Comparison of ENCODE assay signal across 2 cellular contexts in the genomic region with DNA sequence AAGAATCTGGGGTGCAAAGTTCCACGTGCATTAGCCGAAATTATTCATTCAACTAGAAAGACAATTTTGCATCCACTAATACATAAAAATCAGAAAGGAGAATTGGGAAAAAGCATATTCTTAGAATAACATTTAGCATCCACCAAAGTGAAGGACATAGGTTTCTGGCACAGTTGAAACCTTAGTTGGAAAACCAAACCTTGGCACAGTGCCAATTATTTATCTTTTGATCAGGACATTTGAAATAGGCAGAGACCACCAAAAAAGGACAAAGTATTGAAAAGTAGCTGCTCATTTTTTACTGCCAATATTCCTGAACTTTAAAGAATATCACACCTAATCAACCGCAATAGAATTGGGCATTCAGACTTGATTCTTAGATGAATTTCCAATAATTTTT.
TF ChIP-seq lines count a peak whose summit lies in the region.

No MANE protein-coding gene starts in this region.

TF ChIP-seq in SK-N-SH treated with all-trans-retinoic acid at 6 μM for 48 hours, 23 proteins besides CTCF, POLR2A, EP300 and RAD21:
- no peak for TF ChIP-seq PATZ1 (CRISPR knock-in tag; IDR thresholded peaks at IDR 0.05; ENCODE audit: borderline replicate concordance)
- TF ChIP-seq ESRRG (CRISPR knock-in tag; IDR thresholded peaks at IDR 0.05) = no peak
- no peak for TF ChIP-seq TOX (CRISPR knock-in tag; IDR thresholded peaks at IDR 0.05; ENCODE audit: borderline replicate concordance)
- TF ChIP-seq TCF4 (CRISPR knock-in tag; IDR thresholded peaks at IDR 0.05; ENCODE audit: borderline replicate concordance) = no peak

TF ChIP-seq in HEK293, 187 proteins besides CTCF, POLR2A, EP300 and RAD21 (continued from another document and continues in another):
- TF ChIP-seq KLF16 (tag by site-specific recombination; IDR thresholded peaks at IDR 0.05) (no peak), ZBTB6 (tag by site-specific recombination; IDR thresholded peaks at IDR 0.05) (no peak), ZBTB7A (tag by site-specific recombination; IDR thresholded peaks at IDR 0.05; ENCODE audit: low read depth) (no peak), ZNF560 (tag by site-specific recombination; IDR thresholded peaks at IDR 0.05; ENCODE audit: borderline replicate concordance) (no peak), ZNF843 (tag by site-specific recombination; IDR thresholded peaks at IDR 0.05) (no peak), ZNF747 (tag by site-specific recombination; IDR thresholded peaks at IDR 0.05) (no peak), ZNF2 (tag by site-specific recombination; IDR thresholded peaks at IDR 0.05) (no peak), OVOL3 (tag by site-specific recombination; IDR thresholded peaks at IDR 0.05) (no peak), ZNF114 (tag by site-specific recombination; IDR thresholded peaks at IDR 0.05) (no peak), ZNF133 (tag by site-specific recombination; IDR thresholded peaks at IDR 0.05) (no peak), KLF10 (tag by site-specific recombination; IDR thresholded peaks at IDR 0.05) (0 out of 2 replicates have a peak, but pooled peaks have one; percentile 45), ZSCAN16 (tag by site-specific recombination; IDR thresholded peaks at IDR 0.05) (no peak), GLI2 (tag by site-specific recombination; IDR thresholded peaks at IDR 0.05; ENCODE audit: borderline replicate concordance, low read depth) (no peak), SCRT2 (tag by site-specific recombination; IDR thresholded peaks at IDR 0.05) (no peak), ZNF426 (tag by site-specific recombination; IDR thresholded peaks at IDR 0.05) (no peak), ZNF558 (tag by site-specific recombination; IDR thresholded peaks at IDR 0.05) (no peak), ZNF202 (tag by site-specific recombination; IDR thresholded peaks at IDR 0.05; ENCODE audit: borderline replicate concordance) (no peak), HIC1 (tag by site-specific recombination; IDR thresholded peaks at IDR 0.05) (no peak), ZNF521 (tag by site-specific recombination; IDR thresholded peaks at IDR 0.05) (no peak), ZNF658 (tag by site-specific recombination; IDR thresholded peaks at IDR 0.05) (no peak), ZNF488 (tag by site-specific recombination; IDR thresholded peaks at IDR 0.05) (no peak), ZNF221 (tag by site-specific recombination; IDR thresholded peaks at IDR 0.05; ENCODE audit: borderline replicate concordance) (no peak), KLF8 (tag by site-specific recombination; IDR thresholded peaks at IDR 0.05) (no peak), ZNF19 (tag by site-specific recombination; IDR thresholded peaks at IDR 0.05; ENCODE audit: low read depth) (no peak), ZNF335 (tag by site-specific recombination; conservative IDR thresholded peaks at IDR 0.05) (no peak), ZNF561 (tag by site-specific recombination; IDR thresholded peaks at IDR 0.05; ENCODE audit: borderline replicate concordance) (0 out of 2 replicates have a peak, but pooled peaks have one; percentile 35), ZNF596 (tag by site-specific recombination; IDR thresholded peaks at IDR 0.05) (no peak), HOXA7 (CRISPR knock-in tag; IDR thresholded peaks at IDR 0.05; ENCODE audit: borderline replicate concordance) (no peak), GLIS2 (tag by site-specific recombination; IDR thresholded peaks at IDR 0.05) (no peak), OSR2 (tag by site-specific recombination; IDR thresholded peaks at IDR 0.05) (no peak), ZFP3 (tag by site-specific recombination; IDR thresholded peaks at IDR 0.05; ENCODE audit: low read depth) (no peak), ZNF830 (tag by site-specific recombination; IDR thresholded peaks at IDR 0.05; ENCODE audit: low read depth) (peak; percentile 65), ZNF18 (tag by site-specific recombination; IDR thresholded peaks at IDR 0.05) (no peak), SETDB1 (IDR thresholded peaks at IDR 0.05; ENCODE audit: insufficient read length, low read length) (no peak), ZNF37A (tag by site-specific recombination; IDR thresholded peaks at IDR 0.05) (0 out of 2 replicates have a peak, but pooled peaks have one; percentile 41), ZNF530 (tag by site-specific recombination; IDR thresholded peaks at IDR 0.05; ENCODE audit: low read depth) (no peak), IKZF3 (tag by site-specific recombination; IDR thresholded peaks at IDR 0.05) (no peak), ZNF214 (tag by site-specific recombination; IDR thresholded peaks at IDR 0.05; ENCODE audit: borderline replicate concordance) (no peak), ZNF473 (tag by site-specific recombination; IDR thresholded peaks at IDR 0.05) (no peak), ZNF704 (tag by site-specific recombination; IDR thresholded peaks at IDR 0.05) (no peak), ZNF600 (tag by site-specific recombination; IDR thresholded peaks at IDR 0.05) (no peak), WT1 (tag by site-specific recombination; IDR thresholded peaks at IDR 0.05) (no peak), ZNF792 (tag by site-specific recombination; IDR thresholded peaks at IDR 0.05) (no peak), EGR2 (tag by site-specific recombination; IDR thresholded peaks at IDR 0.05; ENCODE audit: low read depth) (no peak), ZNF184 (tag by site-specific recombination; IDR thresholded peaks at IDR 0.05) (peak; percentile 79), ZNF350 (tag by site-specific recombination; IDR thresholded peaks at IDR 0.05) (peak; percentile 71; the same call in 1 of the 2 replicates), ZNF48 (tag by site-specific recombination; IDR thresholded peaks at IDR 0.05) (no peak), BCL11B (tag by site-specific recombination; IDR thresholded peaks at IDR 0.05; ENCODE audit: low read depth) (no peak), ZNF664 (tag by site-specific recombination; IDR thresholded peaks at IDR 0.05) (no peak), ZNF624 (tag by site-specific recombination; IDR thresholded peaks at IDR 0.05) (no peak), ZNF404 (tag by site-specific recombination; IDR thresholded peaks at IDR 0.05) (no peak), ZSCAN23 (tag by site-specific recombination; IDR thresholded peaks at IDR 0.05) (no peak), ZNF26 (tag by site-specific recombination; IDR thresholded peaks at IDR 0.05) (no peak), ZNF549 (tag by site-specific recombination; IDR thresholded peaks at IDR 0.05) (peak; percentile 63; the same call in 1 of the 2 replicates), TCF7L2 (IDR thresholded peaks at IDR 0.05; ENCODE audit: borderline replicate concordance, low read depth, low read length) (no peak), ZEB2 (tag by site-specific recombination; IDR thresholded peaks at IDR 0.05) (no peak)
- TF ChIP-seq, protein P1, sequence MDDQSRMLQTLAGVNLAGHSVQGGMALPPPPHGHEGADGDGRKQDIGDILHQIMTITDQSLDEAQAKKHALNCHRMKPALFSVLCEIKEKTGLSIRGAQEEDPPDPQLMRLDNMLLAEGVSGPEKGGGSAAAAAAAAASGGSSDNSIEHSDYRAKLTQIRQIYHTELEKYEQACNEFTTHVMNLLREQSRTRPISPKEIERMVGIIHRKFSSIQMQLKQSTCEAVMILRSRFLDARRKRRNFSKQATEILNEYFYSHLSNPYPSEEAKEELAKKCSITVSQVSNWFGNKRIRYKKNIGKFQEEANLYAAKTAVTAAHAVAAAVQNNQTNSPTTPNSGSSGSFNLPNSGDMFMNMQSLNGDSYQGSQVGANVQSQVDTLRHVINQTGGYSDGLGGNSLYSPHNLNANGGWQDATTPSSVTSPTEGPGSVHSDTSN (CRISPR knock-in tag; IDR thresholded peaks at IDR 0.05) = no peak
- TF ChIP-seq, protein P2, sequence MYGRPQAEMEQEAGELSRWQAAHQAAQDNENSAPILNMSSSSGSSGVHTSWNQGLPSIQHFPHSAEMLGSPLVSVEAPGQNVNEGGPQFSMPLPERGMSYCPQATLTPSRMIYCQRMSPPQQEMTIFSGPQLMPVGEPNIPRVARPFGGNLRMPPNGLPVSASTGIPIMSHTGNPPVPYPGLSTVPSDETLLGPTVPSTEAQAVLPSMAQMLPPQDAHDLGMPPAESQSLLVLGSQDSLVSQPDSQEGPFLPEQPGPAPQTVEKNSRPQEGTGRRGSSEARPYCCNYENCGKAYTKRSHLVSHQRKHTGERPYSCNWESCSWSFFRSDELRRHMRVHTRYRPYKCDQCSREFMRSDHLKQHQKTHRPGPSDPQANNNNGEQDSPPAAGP (tag by site-specific recombination; IDR thresholded peaks at IDR 0.05) = no peak
- TF ChIP-seq, protein P3, sequence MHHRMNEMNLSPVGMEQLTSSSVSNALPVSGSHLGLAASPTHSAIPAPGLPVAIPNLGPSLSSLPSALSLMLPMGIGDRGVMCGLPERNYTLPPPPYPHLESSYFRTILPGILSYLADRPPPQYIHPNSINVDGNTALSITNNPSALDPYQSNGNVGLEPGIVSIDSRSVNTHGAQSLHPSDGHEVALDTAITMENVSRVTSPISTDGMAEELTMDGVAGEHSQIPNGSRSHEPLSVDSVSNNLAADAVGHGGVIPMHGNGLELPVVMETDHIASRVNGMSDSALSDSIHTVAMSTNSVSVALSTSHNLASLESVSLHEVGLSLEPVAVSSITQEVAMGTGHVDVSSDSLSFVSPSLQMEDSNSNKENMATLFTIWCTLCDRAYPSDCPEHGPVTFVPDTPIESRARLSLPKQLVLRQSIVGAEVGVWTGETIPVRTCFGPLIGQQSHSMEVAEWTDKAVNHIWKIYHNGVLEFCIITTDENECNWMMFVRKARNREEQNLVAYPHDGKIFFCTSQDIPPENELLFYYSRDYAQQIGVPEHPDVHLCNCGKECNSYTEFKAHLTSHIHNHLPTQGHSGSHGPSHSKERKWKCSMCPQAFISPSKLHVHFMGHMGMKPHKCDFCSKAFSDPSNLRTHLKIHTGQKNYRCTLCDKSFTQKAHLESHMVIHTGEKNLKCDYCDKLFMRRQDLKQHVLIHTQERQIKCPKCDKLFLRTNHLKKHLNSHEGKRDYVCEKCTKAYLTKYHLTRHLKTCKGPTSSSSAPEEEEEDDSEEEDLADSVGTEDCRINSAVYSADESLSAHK (tag by site-specific recombination; IDR thresholded peaks at IDR 0.05) = no peak
